Comparison of ENCODE assay signal across 8 cellular contexts in genomic region chr12:50167026-50167742, GRCh38. TPM values are rescaled to one million over a fixed set of nuclear protein-coding genes. Genes with fewer than 3 reads are reported as not detected.
DNase-seq lines count a peak whose midpoint lies in the region; ATAC-seq and TF ChIP-seq lines count a peak whose summit lies in the region.

TSS of gene CERS5 (minus strand) at chr12:50167369. CDS start at chr12:50167297, 72 bp downstream.

- DNase-seq in GM13976 (ENCODE audit: low spot score): peak; percentile 99
- DNase-seq in NCI-H146 treated with DMSO at 0.1 percent for 48 hours (lab: John Stamatoyannopoulos, UW; ENCODE audit: unreplicated experiment): peak; percentile 99
- DNase-seq in amniotic epithelial cell (ENCODE audit: low read depth): peak; percentile 98
- peak; percentile 98 to 99 for DNase-seq in heart right ventricle
- DNase-seq in posterior vena cava (ENCODE audit: low spot score): peak; percentile 100
- DNase-seq in upper lobe of right lung: peak; percentile 100

- peak; percentile 96 for ATAC-seq in HG02870 (IDR thresholded peaks at IDR 0.05; ENCODE audit: unreplicated experiment)
- ATAC-seq in heart right ventricle: peak; percentile 98 to 100 (median 99)
- ATAC-seq in upper lobe of right lung: peak; percentile 100

- TF ChIP-seq CTCF in GM13976 (IDR thresholded peaks at IDR 0.05; ENCODE audit: borderline replicate concordance, control extremely low read depth, extremely low read depth, insufficient read depth, missing control alignments): no peak
- TF ChIP-seq CTCF in heart right ventricle (IDR thresholded peaks at IDR 0.05): peak in 7 of 9 donors; percentile 21 to 51 (median 41)
- TF ChIP-seq CTCF in upper lobe of right lung (IDR thresholded peaks at IDR 0.05): peak; percentile 44

- H3K4me1 ChIP-seq in heart right ventricle (peaks cover 6 to 27% (median 13%) of the 10 kb centered on the region in 9 donors), upper lobe of right lung (peaks cover 21% of the 10 kb centered on the region)

- 0 to 1% methylated on average over 68 of the region's 68 CpGs for WGBS in heart right ventricle, 2 donors

- intact Hi-C loops in T-helper 1 cell treated with Interleukin-12 subunit alpha and Interleukin-12 subunit beta and Interleukin-4 antibody, amounts not matched to agents 30 ng/mL and 1 ng/mL, for 36 hours (cut with micrococcal nuclease): loop anchor here (1.0 to 5.0 kb wide), 12 partner anchors 8 to 980 kb away; partner anchors contain the start of genes COX14, LARP4, LIMA1 and RACGAP1
- intact Hi-C loops in heart right ventricle (cut with DNase I): loop anchor here in 7 of 10 donors (1.0 to 10.0 kb wide), 5 partner anchors 52 to 82 kb away; partner anchors contain the start of genes SMARCD1 (in 4 of the 7) and COX14 (in 2 of the 7)
- intact Hi-C loops in posterior vena cava (cut with DNase I): no loop called here
- intact Hi-C loops in upper lobe of right lung (cut with DNase I): no loop called here

- H3K36me3 ChIP-seq in heart right ventricle: no peaks in the 10 kb centered on the region
- H3K36me3 ChIP-seq in upper lobe of right lung: no peaks in the 10 kb centered on the region

- peaks cover 0 to 10% (median 0%) of the 10 kb centered on the region in 11 donors for H3K9me3 ChIP-seq in heart right ventricle
- no peaks in the 10 kb centered on the region for H3K9me3 ChIP-seq in upper lobe of right lung

- H3K4me3 ChIP-seq in heart right ventricle (peak within 1 kb of the TSS; percentile 57 to 100 (median 94)), upper lobe of right lung (peak within 1 kb of the TSS; percentile 71)

- in situ Hi-C loops in GM13976 (cut with MboI; ENCODE audit: low sequenced_read_pairs, unreplicated experiment): no loop called here

- H3K27me3 ChIP-seq in heart right ventricle: no peaks in the 10 kb centered on the region
- H3K27me3 ChIP-seq in upper lobe of right lung: no peaks in the 10 kb centered on the region

- H3K27ac ChIP-seq in heart right ventricle: peak within 1 kb of the TSS; percentile 60 to 99 (median 94)
- peak within 1 kb of the TSS; percentile 89 for H3K27ac ChIP-seq in upper lobe of right lung

RNA-seq across cellular contexts. Expression of gene CERS5, which starts in this region (rescaled TPM):
- total RNA-seq in T-helper 1 cell treated with Interleukin-12 subunit alpha and Interleukin-12 subunit beta and Interleukin-4 antibody, amounts not matched to agents 30 ng/mL and 1 ng/mL, for 36 hours: 56.3 and 65.7 TPM in 2 replicates
- total RNA-seq in heart right ventricle (10 to 100 TPM in 8 of 10 donors, 1 to 10 TPM in 2; 8.3 to 15.6 (median 11.4) TPM), posterior vena cava (10 to 100 TPM; 43.3 to 44.0 TPM), upper lobe of right lung (33.2 TPM)
- polyA plus RNA-seq in heart right ventricle: 10 to 100 TPM; 19.2 to 51.7 TPM

Comparison
In these comparisons a context has a peak if more than half of its experiments do, and no peak if none do; other contexts are left out.
1. Peak in every context shown above with its lines: DNase-seq, ATAC-seq, H3K4me3 ChIP-seq and H3K27ac ChIP-seq.
2. intact Hi-C loops: an anchor here in T-helper 1 cell treated with Interleukin-12 subunit alpha and Interleukin-12 subunit beta and Interleukin-4 antibody, amounts not matched to agents 30 ng/mL and 1 ng/mL, for 36 hours (1.0 to 5.0 kb wide) and heart right ventricle (1.0 to 10.0 kb wide); none called in posterior vena cava and upper lobe of right lung.